In the genomic region with DNA sequence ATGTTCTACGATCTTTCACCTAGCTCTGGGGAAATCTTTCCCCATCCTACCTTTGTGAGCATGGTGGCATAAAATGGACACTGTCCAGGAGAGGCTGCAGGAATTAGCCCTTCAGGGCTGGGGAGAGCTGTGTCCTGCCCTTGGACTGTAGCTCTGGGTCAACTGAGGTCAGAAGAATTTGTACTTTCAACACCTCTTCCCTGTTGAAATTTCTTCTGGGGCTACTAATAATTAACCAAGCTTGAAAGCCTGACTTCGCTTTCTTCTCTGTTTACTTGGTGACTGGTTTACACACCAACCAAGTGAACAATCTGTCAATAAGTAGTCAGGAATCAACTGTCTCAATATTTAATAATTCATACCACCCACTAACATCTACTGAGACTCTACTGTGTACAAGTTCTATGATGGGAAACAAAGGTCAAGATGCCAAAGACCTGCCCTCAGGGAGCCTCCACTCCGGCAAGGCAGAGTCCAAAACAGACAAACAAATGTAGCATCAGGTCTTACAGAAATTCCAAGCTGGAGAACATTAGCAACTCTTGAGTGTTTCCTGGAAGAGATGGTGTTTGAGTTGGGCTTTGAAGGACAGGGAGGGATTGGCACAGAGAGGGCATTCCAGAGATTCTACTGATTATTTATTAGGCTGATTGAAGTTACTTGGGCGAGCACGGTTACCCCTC, we compare ENCODE assay signal across 1 cellular context.
TF ChIP-seq lines count a peak whose summit lies in the region.

No MANE protein-coding gene starts in this region.

TF ChIP-seq in HepG2, 621 proteins besides CTCF, POLR2A, EP300 and RAD21 (continued from another document and continues in another):
- TF ChIP-seq ZHX1 (CRISPR knock-in tag; IDR thresholded peaks at IDR 0.05; ENCODE audit: low read depth), result 0 out of 2 replicates have a peak, but pooled peaks have one; percentile 25
- peak; percentile 33; the same call in 1 of the 2 replicates for TF ChIP-seq FOXK2 (IDR thresholded peaks at IDR 0.05)
- no peak for TF ChIP-seq ZNF326 (CRISPR knock-in tag; IDR thresholded peaks at IDR 0.05; ENCODE audit: borderline replicate concordance)
- TF ChIP-seq GATAD2A (CRISPR knock-in tag; IDR thresholded peaks at IDR 0.05), result peak; percentile 84
- TF ChIP-seq RARG (CRISPR knock-in tag; IDR thresholded peaks at IDR 0.05; ENCODE audit: low read depth), result no peak
- TF ChIP-seq NCOA1 (CRISPR knock-in tag; IDR thresholded peaks at IDR 0.05), result no peak
- TF ChIP-seq GTF3A (CRISPR knock-in tag; conservative IDR thresholded peaks at IDR 0.05), result no peak
- TF ChIP-seq, protein P1, sequence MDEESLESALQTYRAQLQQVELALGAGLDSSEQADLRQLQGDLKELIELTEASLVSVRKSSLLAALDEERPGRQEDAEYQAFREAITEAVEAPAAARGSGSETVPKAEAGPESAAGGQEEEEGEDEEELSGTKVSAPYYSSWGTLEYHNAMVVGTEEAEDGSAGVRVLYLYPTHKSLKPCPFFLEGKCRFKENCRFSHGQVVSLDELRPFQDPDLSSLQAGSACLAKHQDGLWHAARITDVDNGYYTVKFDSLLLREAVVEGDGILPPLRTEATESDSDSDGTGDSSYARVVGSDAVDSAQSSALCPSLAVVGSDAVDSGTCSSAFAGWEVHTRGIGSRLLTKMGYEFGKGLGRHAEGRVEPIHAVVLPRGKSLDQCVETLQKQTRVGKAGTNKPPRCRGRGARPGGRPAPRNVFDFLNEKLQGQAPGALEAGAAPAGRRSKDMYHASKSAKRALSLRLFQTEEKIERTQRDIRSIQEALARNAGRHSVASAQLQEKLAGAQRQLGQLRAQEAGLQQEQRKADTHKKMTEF (CRISPR knock-in tag; IDR thresholded peaks at IDR 0.05), result peak; percentile 89
- TF ChIP-seq, protein P2, sequence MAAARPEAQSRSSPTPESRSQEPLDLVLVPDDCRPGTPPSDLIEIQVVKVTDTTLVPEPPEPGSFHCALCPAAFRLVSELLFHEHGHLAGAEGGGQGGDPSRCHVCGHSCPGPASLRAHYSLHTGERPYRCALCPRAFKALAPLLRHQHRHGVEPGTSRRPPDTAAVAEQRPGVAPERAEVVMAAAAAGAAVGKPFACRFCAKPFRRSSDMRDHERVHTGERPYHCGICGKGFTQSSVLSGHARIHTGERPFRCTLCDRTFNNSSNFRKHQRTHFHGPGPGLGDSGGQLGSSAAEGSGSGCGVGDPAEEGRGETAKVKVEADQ (CRISPR knock-in tag; IDR thresholded peaks at IDR 0.05; ENCODE audit: borderline replicate concordance), result no peak
- TF ChIP-seq, protein P3, sequence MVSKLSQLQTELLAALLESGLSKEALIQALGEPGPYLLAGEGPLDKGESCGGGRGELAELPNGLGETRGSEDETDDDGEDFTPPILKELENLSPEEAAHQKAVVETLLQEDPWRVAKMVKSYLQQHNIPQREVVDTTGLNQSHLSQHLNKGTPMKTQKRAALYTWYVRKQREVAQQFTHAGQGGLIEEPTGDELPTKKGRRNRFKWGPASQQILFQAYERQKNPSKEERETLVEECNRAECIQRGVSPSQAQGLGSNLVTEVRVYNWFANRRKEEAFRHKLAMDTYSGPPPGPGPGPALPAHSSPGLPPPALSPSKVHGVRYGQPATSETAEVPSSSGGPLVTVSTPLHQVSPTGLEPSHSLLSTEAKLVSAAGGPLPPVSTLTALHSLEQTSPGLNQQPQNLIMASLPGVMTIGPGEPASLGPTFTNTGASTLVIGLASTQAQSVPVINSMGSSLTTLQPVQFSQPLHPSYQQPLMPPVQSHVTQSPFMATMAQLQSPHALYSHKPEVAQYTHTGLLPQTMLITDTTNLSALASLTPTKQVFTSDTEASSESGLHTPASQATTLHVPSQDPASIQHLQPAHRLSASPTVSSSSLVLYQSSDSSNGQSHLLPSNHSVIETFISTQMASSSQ (IDR thresholded peaks at IDR 0.05; ENCODE audit: low read depth), result peak; percentile 99
- TF ChIP-seq, protein P3 (CRISPR knock-in tag; IDR thresholded peaks at IDR 0.05; ENCODE audit: borderline replicate concordance), result peak; percentile 99
- no peak for TF ChIP-seq SOX6 (IDR thresholded peaks at IDR 0.05)
- TF ChIP-seq SOX6 (CRISPR knock-in tag; IDR thresholded peaks at IDR 0.05), result peak; percentile 91
- TF ChIP-seq MEIS2 (CRISPR knock-in tag; IDR thresholded peaks at IDR 0.05), result peak; percentile 84; the same call in 1 of the 2 replicates
- no peak for TF ChIP-seq GABPB1 (CRISPR knock-in tag; IDR thresholded peaks at IDR 0.05)
- TF ChIP-seq POGK (CRISPR knock-in tag; conservative IDR thresholded peaks at IDR 0.05), result peak; percentile 100
- peak; percentile 60; the same call in 1 of the 2 replicates for TF ChIP-seq KAT8 (CRISPR knock-in tag; IDR thresholded peaks at IDR 0.05)
- no peak for TF ChIP-seq FIP1L1 (IDR thresholded peaks at IDR 0.05; ENCODE audit: borderline replicate concordance, insufficient read depth, low read depth, low read length)
- peak; percentile 92 for TF ChIP-seq ZNF503 (CRISPR knock-in tag; IDR thresholded peaks at IDR 0.05)
- TF ChIP-seq PLRG1 (conservative IDR thresholded peaks at IDR 0.05), result no peak
- TF ChIP-seq MEF2D (CRISPR knock-in tag; IDR thresholded peaks at IDR 0.05), result peak; percentile 65; the same call in 1 of the 2 replicates
- no peak for TF ChIP-seq ZFP62 (CRISPR knock-in tag; IDR thresholded peaks at IDR 0.05)
- no peak for TF ChIP-seq UBTF (CRISPR knock-in tag; IDR thresholded peaks at IDR 0.05)
- TF ChIP-seq TCF7L2 (IDR thresholded peaks at IDR 0.05; ENCODE audit: low read depth, low read length), result peak; percentile 78
- no peak; the same call in 1 of the 2 replicates for TF ChIP-seq IRF9 (CRISPR knock-in tag; IDR thresholded peaks at IDR 0.05; ENCODE audit: borderline replicate concordance)
- TF ChIP-seq GATA4 (IDR thresholded peaks at IDR 0.05; ENCODE audit: borderline replicate concordance, low read depth), result no peak
- peak; percentile 88 for TF ChIP-seq MED1 (CRISPR knock-in tag; IDR thresholded peaks at IDR 0.05)
- no peak for TF ChIP-seq ZNF274 (CRISPR knock-in tag; IDR thresholded peaks at IDR 0.05)
- TF ChIP-seq TCF7 (IDR thresholded peaks at IDR 0.05; ENCODE audit: low read depth), result peak; percentile 96
- no peak for TF ChIP-seq SIN3A (IDR thresholded peaks at IDR 0.05; ENCODE audit: borderline replicate concordance, low read depth, low read length)
- no peak for TF ChIP-seq SRY (CRISPR knock-in tag; IDR thresholded peaks at IDR 0.05)
- TF ChIP-seq, protein P4, sequence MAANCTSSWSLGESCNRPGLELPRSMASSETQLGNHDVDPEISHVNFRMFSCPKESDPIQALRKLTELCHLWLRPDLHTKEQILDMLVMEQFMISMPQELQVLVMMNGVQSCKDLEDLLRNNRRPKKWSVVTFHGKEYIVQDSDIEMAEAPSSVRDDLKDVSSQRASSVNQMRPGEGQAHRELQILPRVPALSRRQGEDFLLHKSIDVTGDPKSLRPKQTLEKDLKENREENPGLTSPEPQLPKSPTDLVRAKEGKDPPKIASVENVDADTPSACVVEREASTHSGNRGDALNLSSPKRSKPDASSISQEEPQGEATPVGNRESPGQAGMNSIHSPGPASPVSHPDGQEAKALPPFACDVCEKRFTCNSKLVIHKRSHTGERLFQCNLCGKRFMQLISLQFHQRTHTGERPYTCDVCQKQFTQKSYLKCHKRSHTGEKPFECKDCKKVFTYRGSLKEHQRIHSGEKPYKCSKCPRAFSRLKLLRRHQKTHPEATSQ (CRISPR knock-in tag; IDR thresholded peaks at IDR 0.05; ENCODE audit: borderline replicate concordance), result peak; percentile 67; the same call in 1 of the 2 replicates
- TF ChIP-seq ZEB1 (IDR thresholded peaks at IDR 0.05; ENCODE audit: insufficient replicate concordance, low read depth), result peak; percentile 53
- no peak for TF ChIP-seq ZNF790 (CRISPR knock-in tag; IDR thresholded peaks at IDR 0.05; ENCODE audit: borderline replicate concordance)
- no peak for TF ChIP-seq MYNN (CRISPR knock-in tag; IDR thresholded peaks at IDR 0.05; ENCODE audit: low read depth)
- no peak for TF ChIP-seq SMC3 (IDR thresholded peaks at IDR 0.05; ENCODE audit: low read length)
- TF ChIP-seq ARNTL (CRISPR knock-in tag; IDR thresholded peaks at IDR 0.05), result peak; percentile 37; the same call in 1 of the 2 replicates
- TF ChIP-seq ZNF629 (CRISPR knock-in tag; conservative IDR thresholded peaks at IDR 0.05), result no peak
- TF ChIP-seq ZNF543 (CRISPR knock-in tag; IDR thresholded peaks at IDR 0.05), result no peak
